ENCODE assay signal across 8 cellular contexts in the genomic region with DNA sequence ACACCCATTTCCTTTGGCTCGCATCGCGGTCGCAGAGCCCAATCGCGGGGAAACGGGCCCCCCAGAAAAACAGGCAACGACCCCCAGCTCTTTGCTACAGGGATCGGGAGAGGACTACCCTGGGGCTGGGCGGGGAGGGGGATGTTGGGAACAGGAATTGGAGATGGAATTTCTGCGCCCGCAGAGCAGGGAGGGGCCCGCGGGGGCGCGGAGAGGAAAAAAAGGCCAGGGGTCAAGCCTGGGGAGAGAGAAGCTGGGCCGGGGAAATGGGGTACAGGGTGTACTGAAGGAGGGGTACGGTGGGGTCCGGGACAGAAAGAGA. TPM values are rescaled to one million over a fixed set of nuclear protein-coding genes. Genes with fewer than 3 reads are reported as not detected.
DNase-seq lines count a peak whose midpoint lies in the region; ATAC-seq and TF ChIP-seq lines count a peak whose summit lies in the region.

No MANE protein-coding gene starts in this region.

- H3K27ac ChIP-seq in heart right ventricle (peak overlapping the region in 9 of 10 donors; percentile 58 to 83 (median 73)), caudate nucleus (ENCODE audit: low read depth, low read length) (peak overlapping the region; percentile 82), mesendoderm (ENCODE audit: low read depth, low read length) (no peak overlapping the region)

- no peak overlapping the region for H4K8ac ChIP-seq in mesendoderm (ENCODE audit: low read depth, low read length)

- peaks cover 0 to 65% (median 28%) of the 10 kb centered on the region in 7 donors for H3K27me3 ChIP-seq in heart right ventricle
- H3K27me3 ChIP-seq in mesendoderm (ENCODE audit: insufficient read depth, low read length, poor library complexity) = no peaks in the 10 kb centered on the region

- H3K4me3 ChIP-seq in heart right ventricle (peak overlapping the region; percentile 60 to 89 (median 69)), mesendoderm (ENCODE audit: low read length) (peak overlapping the region; percentile 85)

- peaks cover 0 to 3% (median 0%) of the 10 kb centered on the region in 11 donors for H3K9me3 ChIP-seq in heart right ventricle

- ATAC-seq in heart right ventricle (peak in 6 of 8 donors; percentile 2 to 37 (median 6)), Right ventricle myocardium inferior (no peak), GM21526 (IDR thresholded peaks at IDR 0.05; ENCODE audit: low FRiP score, unreplicated experiment) (no peak), HG02610 (IDR thresholded peaks at IDR 0.05; ENCODE audit: unreplicated experiment) (no peak)

- intact Hi-C loops in heart right ventricle (cut with DNase I) = loop anchor here (2.0 to 10.0 kb wide), 9 partner anchors 141 to 819 kb away; partner anchors contain the start of gene CASD1 (in 1 of the 10)
- intact Hi-C loops in Right ventricle myocardium inferior (cut with DNase I) = loop anchor here (5.0 kb wide), 1 partner anchor 143 kb away; no protein-coding TSS in a partner anchor

- peak overlapping the region; percentile 25 for H3K18ac ChIP-seq in mesendoderm (ENCODE audit: low read length)

- peak overlapping the region; percentile 91 for H3K9ac ChIP-seq in mesendoderm (ENCODE audit: low read length)

- H2BK120ac ChIP-seq in mesendoderm (ENCODE audit: low read depth, low read length) = no peak overlapping the region

- H2BK5ac ChIP-seq in mesendoderm (ENCODE audit: low read length) = no peak overlapping the region

- H3K4ac ChIP-seq in mesendoderm (ENCODE audit: low read depth, low read length) = no peak overlapping the region

- DNase-seq in heart right ventricle (peak in 1 of 2 donors; percentile 22), Right ventricle myocardium inferior (ENCODE audit: missing footprints) (no peak), caudate nucleus (lab: John Stamatoyannopoulos, UW) (peak in 15 of 61 donors; percentile 34 to 72 (median 51)), mesendoderm (peak; percentile 45), CD1c-positive myeloid dendritic cell (ENCODE audit: extremely low spot score) (no peak), NCI-H510A (lab: John Stamatoyannopoulos, UW) (no peak)

- H3K4me1 ChIP-seq in heart right ventricle (peaks cover 0 to 30% (median 16%) of the 10 kb centered on the region in 9 donors), mesendoderm (ENCODE audit: control insufficient read depth, low read depth, low read length) (no peaks in the 10 kb centered on the region)

- peak overlapping the region; percentile 91 for H3K4me2 ChIP-seq in mesendoderm (ENCODE audit: low read length)

- H3K79me2 ChIP-seq in mesendoderm (ENCODE audit: control insufficient read depth, insufficient read depth, low read length) = peaks cover 8% of the 10 kb centered on the region

- no peak for TF ChIP-seq CTCF in heart right ventricle (IDR thresholded peaks at IDR 0.05)

- H2BK15ac ChIP-seq in mesendoderm (replicated peaks; ENCODE audit: low read depth) = no peak overlapping the region

- peak overlapping the region; percentile 99 for H3K56ac ChIP-seq in mesendoderm (ENCODE audit: low read length)

- 1% methylated on average over 19 of the region's 19 CpGs for WGBS in heart right ventricle, 2 donors
- no CpG with 5 or more reads among the region's 19 CpGs for WGBS in mesendoderm (ENCODE audit: extremely low coverage, insufficient coverage, low lambda C conversion rate)

- no peaks in the 10 kb centered on the region for H3K36me3 ChIP-seq in heart right ventricle
- H3K36me3 ChIP-seq in mesendoderm (ENCODE audit: control insufficient read depth, insufficient read depth, low read length) = no peaks in the 10 kb centered on the region

- H3K23ac ChIP-seq in mesendoderm (ENCODE audit: low read length) = no peak overlapping the region

- no peak overlapping the region for H2AK5ac ChIP-seq in mesendoderm (ENCODE audit: low read length)

- H3K79me1 ChIP-seq in mesendoderm (ENCODE audit: low read length) = peaks cover 3% of the 10 kb centered on the region

- no peak overlapping the region for H4K5ac ChIP-seq in mesendoderm (ENCODE audit: low read length)

RNA-seq across cellular contexts. Expression of gene SGCE, which starts 0.4 kb away (rescaled TPM):
- total RNA-seq in heart right ventricle = 10 to 100 TPM; 19.0 to 31.1 (median 21.2) TPM
- polyA plus RNA-seq in heart right ventricle = 10 to 100 TPM; 11.5 to 16.8 TPM
- total RNA-seq in Right ventricle myocardium inferior = 23.7 TPM
- 19.7 TPM for polyA plus RNA-seq in mesendoderm (2013, experiment 1 of 2)
- polyA plus RNA-seq in mesendoderm (2013, experiment 2 of 2) = 20.6 TPM

Comparison
In these comparisons a context has a peak if more than half of its experiments do, and no peak if none do; other contexts are left out.
1. ATAC-seq: peak in heart right ventricle (6 of 8); none in Right ventricle myocardium inferior (single experiment), GM21526 (single experiment) and HG02610 (single experiment).